1 cellular context compared by ENCODE assay signal in the genomic region with DNA sequence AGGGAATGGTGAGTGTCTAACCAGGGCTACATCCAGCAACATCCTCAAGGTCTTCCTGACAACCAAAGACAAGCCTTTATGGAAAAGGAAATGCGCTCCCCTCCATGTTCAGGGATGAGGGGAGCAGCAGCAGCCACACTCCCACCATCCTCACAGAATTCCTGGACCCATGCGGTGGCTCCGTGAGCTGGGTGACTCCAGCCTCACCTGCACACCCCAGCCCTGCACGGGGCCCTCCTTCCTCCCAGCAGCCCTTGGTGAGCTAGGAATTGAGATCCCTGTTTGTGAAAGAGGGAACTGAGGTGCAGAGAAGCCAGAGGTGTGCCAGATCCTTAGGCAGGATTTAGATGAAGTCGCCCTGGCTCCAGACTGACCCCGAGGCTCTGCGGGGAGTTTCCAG.
TF ChIP-seq lines count a peak whose summit lies in the region.

No MANE protein-coding gene starts in this region.

TF ChIP-seq in K562, 482 proteins besides CTCF, POLR2A, EP300 and RAD21:
- TF ChIP-seq ZNF780A (CRISPR knock-in tag; IDR thresholded peaks at IDR 0.05): no peak
- TF ChIP-seq, protein P1, sequence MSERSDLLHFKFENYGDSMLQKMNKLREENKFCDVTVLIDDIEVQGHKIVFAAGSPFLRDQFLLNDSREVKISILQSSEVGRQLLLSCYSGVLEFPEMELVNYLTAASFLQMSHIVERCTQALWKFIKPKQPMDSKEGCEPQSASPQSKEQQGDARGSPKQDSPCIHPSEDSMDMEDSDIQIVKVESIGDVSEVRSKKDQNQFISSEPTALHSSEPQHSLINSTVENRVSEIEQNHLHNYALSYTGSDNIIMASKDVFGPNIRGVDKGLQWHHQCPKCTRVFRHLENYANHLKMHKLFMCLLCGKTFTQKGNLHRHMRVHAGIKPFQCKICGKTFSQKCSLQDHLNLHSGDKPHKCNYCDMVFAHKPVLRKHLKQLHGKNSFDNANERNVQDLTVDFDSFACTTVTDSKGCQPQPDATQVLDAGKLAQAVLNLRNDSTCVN (CRISPR knock-in tag; IDR thresholded peaks at IDR 0.05): no peak
- no peak for TF ChIP-seq PML (IDR thresholded peaks at IDR 0.05; ENCODE audit: low read length)
- peak; percentile 50; the same call in 1 of the 2 replicates for TF ChIP-seq POLR2G (IDR thresholded peaks at IDR 0.05; ENCODE audit: low read depth, low read length)
